In genomic region chr5:178515019-178515418, GRCh38 we compare ENCODE assay signal across 22 cellular contexts.
"Had no signal": no experiment of that assay in that cellular context is flagged by ENCODE, and none has a peak within 500 bp of the region (broad histone marks: within the 10 kb centered on the region; RNA-seq: fewer than 3 reads in every experiment).

No MANE protein-coding gene starts in this region.

- H3K4me3 ChIP-seq: lower lobe of right lung, neural progenitor cell, ovary, right atrium auricular region, right lobe of liver, suprapubic skin, thoracic aorta, tibial artery, uterus had no signal

- H3K27me3 ChIP-seq: neural progenitor cell, ovary, right atrium auricular region, right lobe of liver, uterus had no signal

- H2AFZ ChIP-seq: neural progenitor cell had no signal

- H3K27ac ChIP-seq: lower lobe of right lung, neural progenitor cell, ovary, right atrium auricular region, right lobe of liver, suprapubic skin, thoracic aorta, tibial artery, uterus had no signal

- DNase-seq: hypothalamus; islet precursor cell; left cardiac atrium; lower lobe of right lung; mammary epithelial cell; mesenchymal stem cell; naive B cell; natural killer cell; nephron progenitor cell; ovary; stimulated activated CD4-positive, alpha-beta T cell treated with anti-CD3 and anti-CD28 coated beads, Interleukin-12 subunit alpha, Interleukin-12 subunit beta, amount 100 ng/mL, for 4 hours; stimulated activated CD4-positive, alpha-beta T cell treated with anti-CD3 and anti-CD28 coated beads, Interleukin-15, amount 100 ng/mL, for 24 hours; stimulated activated CD4-positive, alpha-beta T cell treated with anti-CD3 and anti-CD28 coated beads, Interleukin-2, amount 100 ng/mL, for 24 hours; stimulated activated CD4-positive, alpha-beta T cell treated with anti-CD3 and anti-CD28 coated beads, Interleukin-4, amount 100 ng/mL, for 24 hours; stimulated activated naive CD4-positive, alpha-beta T cell; uterus had no signal

- H3K36me3 ChIP-seq: lower lobe of right lung, neural progenitor cell, ovary, right atrium auricular region, right lobe of liver, suprapubic skin, thoracic aorta, tibial artery, uterus had no signal

- H3K4me1 ChIP-seq: lower lobe of right lung, neural progenitor cell, right atrium auricular region, right lobe of liver, suprapubic skin, tibial artery, uterus had no signal

- H3K4me2 ChIP-seq: neural progenitor cell had no signal

- H3K9me3 ChIP-seq: lower lobe of right lung, right lobe of liver, suprapubic skin, thoracic aorta, uterus had no signal

- H3K9ac ChIP-seq: neural progenitor cell had no signal
